31 cellular contexts compared by ENCODE assay signal in genomic region chr17:28348979-28349378, GRCh38. TPM values are rescaled to one million over a fixed set of nuclear protein-coding genes. Genes with fewer than 3 reads are reported as not detected.
"Had no signal": no experiment of that assay in that cellular context is flagged by ENCODE, and none has a peak within 500 bp of the region (broad histone marks: within the 10 kb centered on the region; RNA-seq: fewer than 3 reads in every experiment).

No MANE protein-coding gene starts in this region.

- H3K4me3 ChIP-seq: cardiac muscle cell, MG63, SJCRH30 had no signal

- H3K27me3 ChIP-seq: brain microvascular endothelial cell, cardiac muscle cell, MG63, SJCRH30 had no signal

- DNase-seq: activated CD4-positive, alpha-beta T cell treated with anti-CD3 and anti-CD28 coated beads for 4 hours; activated CD8-positive, alpha-beta memory T cell treated with anti-CD3 and anti-CD28 coated beads, Interleukin-2, amount 50 U/mL, for 48 hours; activated CD8-positive, alpha-beta T cell treated with anti-CD3 and anti-CD28 coated beads, Interleukin-2, amount 10 ng/mL, durations not matched to agents 7 days and 5 days; activated naive CD4-positive, alpha-beta T cell treated with Interleukin-2 at 50 U/mL for 16 hours; activated naive CD8-positive, alpha-beta T cell treated with anti-CD3 and anti-CD28 coated beads, Interleukin-2, amount 50 U/mL, for 24 hours; activated T-cell treated with anti-CD3 and anti-CD28 coated beads, Interleukin-2, amount 50 U/mL, for 1 hour; amniotic stem cell; brain microvascular endothelial cell; MG63; MV-4-11; NCI-H1092 treated with DMSO at 0.1 percent for 48 hours; NCI-H1417 treated with DMSO at 0.1 percent for 48 hours; NCI-H1694; NCI-H2029; NCI-H2107; NCI-H2171 treated with DMSO at 0.1 percent for 48 hours; NCI-H226; NCI-H526 treated with DMSO at 0.1 percent for 48 hours; NCI-H82; Right ventricle myocardium superior; SJCRH30; SK-N-SH; T-helper 1 cell had no signal

- H3K4me1 ChIP-seq: SJCRH30 had no signal

- H3K9me3 ChIP-seq: MG63, SJCRH30, SK-N-SH had no signal

- H3K27ac ChIP-seq: brain microvascular endothelial cell, cardiac muscle cell, SJCRH30 had no signal

- ATAC-seq: activated CD4-positive, CD25-positive, alpha-beta regulatory T cell treated with anti-CD3 and anti-CD28 coated beads, Interleukin-2, amount 50 U/mL, for 24 hours; activated CD8-positive, alpha-beta T cell treated with anti-CD3 and anti-CD28 coated beads, Interleukin-2, amount 10 ng/mL, durations not matched to agents 7 days and 5 days; activated naive CD4-positive, alpha-beta T cell treated with anti-CD3 and anti-CD28 coated beads, Interleukin-2, amount 50 U/mL, for 72 hours; activated naive CD8-positive, alpha-beta T cell treated with anti-CD3 and anti-CD28 coated beads, Interleukin-2, amount 50 U/mL, for 24 hours had no signal

- H3K4me1 Mint-ChIP-seq: activated naive CD8-positive, alpha-beta T cell treated with anti-CD3 and anti-CD28 coated beads, Interleukin-2, amount 50 U/mL, for 24 hours had no signal

- H3K4me3 Mint-ChIP-seq: activated CD8-positive, alpha-beta T cell treated with anti-CD3 and anti-CD28 coated beads, Interleukin-2, amount 10 ng/mL, durations not matched to agents 7 days and 5 days; activated naive CD8-positive, alpha-beta T cell treated with anti-CD3 and anti-CD28 coated beads, Interleukin-2, amount 50 U/mL, for 24 hours had no signal

- H3K36me3 Mint-ChIP-seq: activated naive CD4-positive, alpha-beta T cell treated with anti-CD3 and anti-CD28 coated beads, Interleukin-2, amount 50 U/mL, for 72 hours had no signal

- H3K27me3 Mint-ChIP-seq: activated naive CD8-positive, alpha-beta T cell treated with anti-CD3 and anti-CD28 coated beads, Interleukin-2, amount 50 U/mL, for 24 hours had no signal

- H3K27ac Mint-ChIP-seq: activated CD8-positive, alpha-beta T cell treated with anti-CD3 and anti-CD28 coated beads, Interleukin-2, amount 10 ng/mL, durations not matched to agents 7 days and 5 days; activated naive CD4-positive, alpha-beta T cell treated with anti-CD3 and anti-CD28 coated beads, Interleukin-2, amount 50 U/mL, for 72 hours; activated naive CD8-positive, alpha-beta T cell treated with anti-CD3 and anti-CD28 coated beads, Interleukin-2, amount 50 U/mL, for 24 hours had no signal

- H3K9me3 Mint-ChIP-seq: activated naive CD4-positive, alpha-beta T cell treated with anti-CD3 and anti-CD28 coated beads, Interleukin-2, amount 50 U/mL, for 72 hours; activated naive CD8-positive, alpha-beta T cell treated with anti-CD3 and anti-CD28 coated beads, Interleukin-2, amount 50 U/mL, for 24 hours had no signal

- H3K4me2 ChIP-seq: SK-N-SH had no signal

RNA-seq across cellular contexts. Expression of gene SEBOX, which starts 16.0 kb away (rescaled TPM):
- total RNA-seq: activated CD8-positive, alpha-beta T cell treated with anti-CD3 and anti-CD28 coated beads, Interleukin-2, amount 10 ng/mL, durations not matched to agents 7 days and 5 days; activated naive CD4-positive, alpha-beta T cell treated with anti-CD3 and anti-CD28 coated beads, Interleukin-2, amount 50 U/mL, for 72 hours; astrocyte; cardiac muscle cell; NCI-H460; OCI-LY7; Right ventricle myocardium superior; RPMI7951; SJCRH30; T-helper 2 cell treated with Interferon-gamma antibody and Interleukin-4, amounts not matched to agents 100 ng/mL and 5 ng/mL, for 36 hours had no signal
- polyA plus RNA-seq: SK-N-SH had no signal

RNA-seq across cellular contexts. Expression of gene VTN, which starts 21.1 kb away (rescaled TPM):
- total RNA-seq: activated CD8-positive, alpha-beta T cell treated with anti-CD3 and anti-CD28 coated beads, Interleukin-2, amount 10 ng/mL, durations not matched to agents 7 days and 5 days had no signal
